In the genomic region with DNA sequence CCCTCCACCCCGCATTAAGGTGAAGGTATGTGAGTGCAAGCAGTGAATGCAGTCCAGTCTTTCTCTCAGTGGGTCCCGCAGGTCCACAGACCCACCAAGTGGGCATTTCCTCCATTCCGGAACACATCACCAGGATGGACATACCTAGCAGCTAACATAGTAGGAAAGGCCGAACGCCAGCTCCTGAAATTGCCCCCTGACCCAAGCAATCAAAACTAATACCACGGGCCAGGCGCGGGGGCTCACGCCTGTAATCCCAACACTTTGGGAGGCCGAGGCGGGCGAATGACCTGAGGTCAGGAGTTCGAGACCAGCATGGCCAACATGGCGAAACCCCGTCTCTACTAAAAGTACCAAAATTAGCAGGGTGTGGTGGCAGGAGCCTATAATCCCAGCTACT, we compare ENCODE assay signal across 23 cellular contexts.
"Had no signal": no experiment of that assay in that cellular context is flagged by ENCODE, and none has a peak within 500 bp of the region (broad histone marks: within the 10 kb centered on the region; RNA-seq: fewer than 3 reads in every experiment).

No MANE protein-coding gene starts in this region.

- H3K27ac ChIP-seq: gastroesophageal sphincter, neural progenitor cell, parathyroid adenoma, skin epidermis, thoracic aorta had no signal

- H3K4me3 ChIP-seq: gastroesophageal sphincter, neural progenitor cell, skin epidermis, thoracic aorta had no signal

- ATAC-seq: activated CD4-positive, alpha-beta T cell treated with anti-CD3 and anti-CD28 coated beads for 36 hours; activated naive CD4-positive, alpha-beta T cell treated with anti-CD3 and anti-CD28 coated beads, Interleukin-2, amount 50 U/mL, for 72 hours; activated T-cell treated with anti-CD3 and anti-CD28 coated beads, Interleukin-2, amount 50 U/mL, for 72 hours; gastroesophageal sphincter; left colon; natural killer cell; sciatic nerve had no signal

- H3K36me3 ChIP-seq: gastroesophageal sphincter, neural progenitor cell, thoracic aorta had no signal

- H3K4me1 ChIP-seq: gastroesophageal sphincter, neural progenitor cell, parathyroid adenoma had no signal

- H3K27me3 ChIP-seq: neural progenitor cell had no signal

- DNase-seq: activated CD4-positive, alpha-beta T cell treated with anti-CD3 and anti-CD28 coated beads for 36 hours; activated CD4-positive, alpha-beta T cell treated with anti-CD3 and anti-CD28 coated beads, Interleukin-2, amount 50 U/mL, for 48 hours; activated CD4-positive, CD25-positive, alpha-beta regulatory T cell; activated naive CD4-positive, alpha-beta T cell; activated T-cell treated with anti-CD3 and anti-CD28 coated beads for 4 hours; activated T-cell treated with anti-CD3 and anti-CD28 coated beads, Interleukin-2, amount 50 U/mL, for 72 hours; effector memory CD4-positive, alpha-beta T cell; erythroblast; hippocampal formation; kidney; left colon; natural killer cell; occipital lobe; stimulated activated CD4-positive, alpha-beta T cell treated with anti-CD3 and anti-CD28 coated beads, Interleukin-12 subunit alpha, Interleukin-12 subunit beta, amount 100 ng/mL, for 4 hours; stimulated activated CD4-positive, alpha-beta T cell treated with anti-CD3 and anti-CD28 coated beads, Interleukin-4, amount 100 ng/mL, for 1 hour; trophoblast cell had no signal

- H3K9me3 ChIP-seq: thoracic aorta had no signal
